8 cellular contexts compared by ENCODE assay signal in the genomic region with DNA sequence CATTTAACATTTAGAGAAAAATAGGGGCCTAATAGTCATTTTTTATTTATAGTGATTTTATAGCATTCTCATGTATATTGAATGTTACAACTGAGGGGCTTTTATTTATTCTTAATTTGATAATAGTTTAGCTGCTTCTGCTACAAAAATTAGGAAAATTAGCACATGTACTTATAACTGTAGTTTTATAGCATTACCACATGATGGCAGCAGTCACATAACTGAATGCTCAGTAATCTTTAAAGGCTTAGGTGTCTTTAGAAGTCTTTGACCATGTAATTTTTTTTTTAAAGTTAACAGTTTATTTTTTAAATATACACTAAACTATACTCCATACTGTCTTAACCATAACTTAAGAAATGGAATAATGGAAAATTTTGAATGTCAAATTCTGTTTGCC.
DNase-seq lines count a peak whose midpoint lies in the region; ATAC-seq and TF ChIP-seq lines count a peak whose summit lies in the region.

No MANE protein-coding gene starts in this region.

- CTCF ChIA-PET in activated CD4-positive, alpha-beta memory T cell treated with anti-CD3 and anti-CD28 coated beads for 36 hours (lab: Charles Lee), result interaction anchor here (0.5 to 0.8 kb wide), 3 partner anchors 51 to 290 kb away, joined by 3 to 5 read pairs (median 4); no protein-coding TSS in a partner anchor

- peaks cover 25% of the 10 kb centered on the region for H3K36me3 Mint-ChIP-seq in activated CD4-positive, alpha-beta memory T cell treated with anti-CD3 and anti-CD28 coated beads for 36 hours

- no peak for TF ChIP-seq EP300 in upper lobe of left lung (IDR thresholded peaks at IDR 0.05)

- H3K27ac ChIP-seq in upper lobe of left lung, result no peak overlapping the region

- no peak for TF ChIP-seq POLR2A in upper lobe of left lung (IDR thresholded peaks at IDR 0.05)

- H3K36me3 ChIP-seq in upper lobe of left lung, result peaks cover 0 to 21% (median under 1%) of the 10 kb centered on the region in 4 donors

- H3K4me3 Mint-ChIP-seq in activated CD4-positive, alpha-beta memory T cell treated with anti-CD3 and anti-CD28 coated beads for 36 hours, result no peak overlapping the region

- no peaks in the 10 kb centered on the region for H3K9me3 Mint-ChIP-seq in activated CD4-positive, alpha-beta memory T cell treated with anti-CD3 and anti-CD28 coated beads for 36 hours

- ATAC-seq in HG02885 (IDR thresholded peaks at IDR 0.05; ENCODE audit: poor library complexity, unreplicated experiment) (peak; percentile 72), upper lobe of left lung (ENCODE audit: low FRiP score in 2 of 2) (no peak), HG02759 (IDR thresholded peaks at IDR 0.05; ENCODE audit: unreplicated experiment) (no peak)

- POLR2A ChIA-PET in activated CD4-positive, alpha-beta memory T cell treated with anti-CD3 and anti-CD28 coated beads for 36 hours (lab: Charles Lee), result no interaction called here

- no peaks in the 10 kb centered on the region for H3K27me3 Mint-ChIP-seq in activated CD4-positive, alpha-beta memory T cell treated with anti-CD3 and anti-CD28 coated beads for 36 hours

- H3K4me1 Mint-ChIP-seq in activated CD4-positive, alpha-beta memory T cell treated with anti-CD3 and anti-CD28 coated beads for 36 hours (ENCODE audit: low read depth), result peaks cover 2% of the 10 kb centered on the region

- H3K4me3 ChIP-seq in upper lobe of left lung, result no peak overlapping the region

- intact Hi-C loops in activated CD4-positive, alpha-beta memory T cell treated with anti-CD3 and anti-CD28 coated beads for 36 hours (cut with micrococcal nuclease), result loop anchor here (5.0 kb wide), 1 partner anchor 114 kb away; no protein-coding TSS in a partner anchor

- DNase-seq in DMS153 (lab: John Stamatoyannopoulos, UW) (peak; percentile 45), SKM-1 treated with dmso at 0.1 percent for 144 hours (lab: John Stamatoyannopoulos, UW; ENCODE audit: unreplicated experiment) (peak; percentile 26), germinal center (ENCODE audit: low spot score) (peak; percentile 6), upper lobe of left lung (no peak), UCSD-AML1 (lab: John Stamatoyannopoulos, UW; ENCODE audit: unreplicated experiment) (no peak)
- DNase-seq in activated CD4-positive, alpha-beta memory T cell treated with anti-CD3 and anti-CD28 coated beads for 36 hours, result no peak

- peak; percentile 14 to 45 (median 36) for TF ChIP-seq CTCF in upper lobe of left lung (IDR thresholded peaks at IDR 0.05)

- H3K27ac Mint-ChIP-seq in activated CD4-positive, alpha-beta memory T cell treated with anti-CD3 and anti-CD28 coated beads for 36 hours, result no peak overlapping the region

- no peaks in the 10 kb centered on the region for H3K27me3 ChIP-seq in upper lobe of left lung

- no peaks in the 10 kb centered on the region for H3K9me3 ChIP-seq in upper lobe of left lung

- no peaks in the 10 kb centered on the region for H3K4me1 ChIP-seq in upper lobe of left lung

Comparison
In these comparisons a context has a peak if more than half of its experiments do, and no peak if none do; other contexts are left out.
1. DNase-seq: peak in DMS153 (single experiment), SKM-1 treated with dmso at 0.1 percent for 144 hours (single experiment) and germinal center (single experiment); none in upper lobe of left lung (0 of 2), UCSD-AML1 (single experiment) and activated CD4-positive, alpha-beta memory T cell treated with anti-CD3 and anti-CD28 coated beads for 36 hours (single experiment).